In the genomic region with DNA sequence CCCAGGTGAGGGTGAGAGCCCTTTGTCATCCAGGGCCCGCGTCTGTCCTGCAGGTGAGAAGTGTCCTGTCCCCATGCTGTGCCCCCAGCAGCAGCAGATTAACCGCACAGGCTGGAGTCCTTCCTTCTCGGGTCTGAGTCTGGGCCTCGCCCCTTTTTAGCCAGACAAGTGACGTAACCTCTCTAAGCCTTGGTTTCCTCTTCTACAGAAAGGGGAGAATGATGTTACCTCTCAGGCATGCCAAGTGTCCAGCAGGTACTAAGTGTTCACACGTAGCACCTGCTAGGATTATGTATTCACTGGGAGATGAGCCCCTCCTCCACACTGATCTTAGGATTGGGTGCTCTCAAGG, we compare ENCODE assay signal across 1 cellular context.
TF ChIP-seq lines count a peak whose summit lies in the region.

No MANE protein-coding gene starts in this region.

TF ChIP-seq in HEK293, 187 proteins besides CTCF, POLR2A, EP300 and RAD21:
- TF ChIP-seq MZF1 (tag by site-specific recombination; IDR thresholded peaks at IDR 0.05; ENCODE audit: borderline replicate concordance): no peak
- TF ChIP-seq ZIC2 (tag by site-specific recombination; IDR thresholded peaks at IDR 0.05): peak; percentile 33; the same call in 1 of the 2 replicates
